Comparison of ENCODE assay signal across 1 cellular context in genomic region chrX:133248177-133248576, GRCh38.
TF ChIP-seq lines count a peak whose summit lies in the region.

No MANE protein-coding gene starts in this region.

TF ChIP-seq in H1, 55 proteins besides CTCF, POLR2A, EP300 and RAD21:
- no peak for TF ChIP-seq GABPA (IDR thresholded peaks at IDR 0.05; ENCODE audit: borderline replicate concordance, insufficient read depth, low read length)
- TF ChIP-seq POU5F1 (IDR thresholded peaks at IDR 0.05; ENCODE audit: low read depth, low read length): no peak
- no peak for TF ChIP-seq SAP30 (IDR thresholded peaks at IDR 0.05; ENCODE audit: insufficient read depth, insufficient replicate concordance, low read length)
